ENCODE assay signal across 17 cellular contexts in the genomic region with DNA sequence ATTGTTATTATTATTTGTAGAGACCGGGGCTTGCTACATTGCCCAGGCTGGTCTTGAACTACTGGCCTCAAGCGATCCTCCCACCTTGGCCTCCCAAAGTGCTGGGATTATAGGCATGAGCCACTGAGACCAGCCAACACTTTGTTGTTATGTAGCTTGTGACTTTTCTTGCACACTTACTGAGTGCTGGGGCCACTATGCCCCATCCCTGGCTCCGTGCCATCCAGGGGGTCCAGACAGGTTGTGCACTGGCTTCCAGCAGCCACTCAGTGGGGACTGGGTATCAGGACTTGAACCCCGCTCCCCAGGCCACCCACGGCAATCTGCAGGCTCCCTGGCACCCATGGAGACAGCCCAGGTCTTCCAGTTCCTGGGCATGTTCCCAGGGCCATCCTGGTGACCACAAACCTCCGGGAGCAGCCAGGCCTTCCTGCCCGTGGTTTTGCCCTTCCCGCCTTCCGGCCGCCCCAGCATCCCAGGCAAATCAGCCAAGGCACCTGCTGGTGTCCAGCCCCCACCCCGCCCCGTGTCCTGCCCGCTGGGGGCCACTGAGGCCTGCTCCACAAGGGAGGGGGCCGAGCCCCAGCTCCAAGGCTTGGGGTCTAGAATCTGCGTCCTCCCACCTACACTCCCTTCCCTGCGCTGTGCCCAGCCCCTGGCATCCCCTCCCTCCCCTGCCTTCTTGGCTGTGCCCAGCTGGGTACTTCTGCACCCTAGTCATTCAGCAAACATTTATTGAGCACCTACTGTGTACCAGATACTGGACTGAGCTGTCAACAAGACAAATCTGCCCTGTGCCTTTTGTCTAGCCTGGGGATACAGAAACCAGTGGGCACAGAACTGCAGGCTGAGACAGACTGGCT. TPM values are rescaled to one million over a fixed set of nuclear protein-coding genes. Genes with fewer than 3 reads are reported as not detected.
A peak's percentile ranks its signal among the peaks of the same experiment; 100 is the strongest.
DNase-seq lines count a peak whose midpoint lies in the region; ATAC-seq and TF ChIP-seq lines count a peak whose summit lies in the region.
"Had no signal": no experiment of that assay in that cellular context is flagged by ENCODE, and none has a peak within 500 bp of the region (broad histone marks: within the 10 kb centered on the region; RNA-seq: fewer than 3 reads in every experiment).

No MANE protein-coding gene starts in this region.

- H3K9me3 ChIP-seq in osteoblast (ENCODE audit: low read depth, low read length) = no peaks in the 10 kb centered on the region
- H3K9me3 ChIP-seq: heart right ventricle, vagina had no signal

- no peak overlapping the region for H3K27ac ChIP-seq in osteoblast (ENCODE audit: low read depth, low read length)
- H3K27ac ChIP-seq: GM23248, vagina had no signal

- H3K4me3 ChIP-seq in osteoblast (ENCODE audit: insufficient read depth, low read length) = no peak overlapping the region

- no peaks in the 10 kb centered on the region for H3K36me3 ChIP-seq in osteoblast (ENCODE audit: insufficient read depth, low read length)
- H3K36me3 ChIP-seq: heart right ventricle, vagina had no signal

- peak overlapping the region; percentile 62 to 79 (median 75) for H3K4me3 Mint-ChIP-seq in brain
- H3K4me3 Mint-ChIP-seq in activated T-cell treated with anti-CD3 and anti-CD28 coated beads, Interleukin-2, amount 50 U/mL, for 4 hours = no peak overlapping the region

- no peaks in the 10 kb centered on the region for H3K79me2 ChIP-seq in osteoblast (ENCODE audit: insufficient read depth, low read length)

- peaks cover 31% of the 10 kb centered on the region for H3K27me3 Mint-ChIP-seq in brain
- H3K27me3 Mint-ChIP-seq in activated T-cell treated with anti-CD3 and anti-CD28 coated beads, Interleukin-2, amount 50 U/mL, for 4 hours (ENCODE audit: low read depth) = peaks cover 64% of the 10 kb centered on the region

- H3K4me2 ChIP-seq in osteoblast (ENCODE audit: insufficient read depth, low read length) = no peak overlapping the region

- H3K9me3 Mint-ChIP-seq in brain = peaks cover 0 to 6% (median 0%) of the 10 kb centered on the region in 5 experiments
- H3K9me3 Mint-ChIP-seq in activated T-cell treated with anti-CD3 and anti-CD28 coated beads, Interleukin-2, amount 50 U/mL, for 4 hours = no peaks in the 10 kb centered on the region
- H3K9me3 Mint-ChIP-seq: CD8-positive, alpha-beta memory T cell; naive B cell; stimulated activated effector memory CD8-positive, alpha-beta T cell treated with anti-CD3 and anti-CD28 coated beads, Interleukin-12 subunit alpha, Interleukin-12 subunit beta, amount 100 ng/mL, for 72 hours had no signal

- no peak overlapping the region for H2AFZ ChIP-seq in osteoblast (ENCODE audit: low read length)

- no peaks in the 10 kb centered on the region for H3K4me1 ChIP-seq in osteoblast (ENCODE audit: insufficient read depth, low read length)

- peak overlapping the region in 2 of 5 experiments; percentile 73 to 93 for H3K27ac Mint-ChIP-seq in brain
- H3K27ac Mint-ChIP-seq: CD8-positive, alpha-beta memory T cell; naive B cell; stimulated activated effector memory CD8-positive, alpha-beta T cell treated with anti-CD3 and anti-CD28 coated beads, Interleukin-12 subunit alpha, Interleukin-12 subunit beta, amount 100 ng/mL, for 72 hours had no signal

- H4K20me1 ChIP-seq in osteoblast (ENCODE audit: insufficient read depth, low read length) = no peaks in the 10 kb centered on the region

- peaks cover 53% of the 10 kb centered on the region for H3K27me3 ChIP-seq in osteoblast (ENCODE audit: insufficient read depth, low read length)
- H3K27me3 ChIP-seq: vagina had no signal

- H3K4me1 Mint-ChIP-seq in brain = peaks cover 41% of the 10 kb centered on the region
- peaks cover 7% of the 10 kb centered on the region for H3K4me1 Mint-ChIP-seq in activated T-cell treated with anti-CD3 and anti-CD28 coated beads, Interleukin-2, amount 50 U/mL, for 4 hours (ENCODE audit: low read depth)

- H3K36me3 Mint-ChIP-seq in brain = no peaks in the 10 kb centered on the region
- H3K36me3 Mint-ChIP-seq in activated T-cell treated with anti-CD3 and anti-CD28 coated beads, Interleukin-2, amount 50 U/mL, for 4 hours (ENCODE audit: insufficient read depth) = no peaks in the 10 kb centered on the region
- H3K36me3 Mint-ChIP-seq: CD8-positive, alpha-beta memory T cell had no signal

- no peak for ATAC-seq in activated T-cell treated with anti-CD3 and anti-CD28 coated beads, Interleukin-2, amount 50 U/mL, for 4 hours
- ATAC-seq: stimulated activated effector memory CD8-positive, alpha-beta T cell treated with anti-CD3 and anti-CD28 coated beads, Interleukin-12 subunit alpha, Interleukin-12 subunit beta, amount 100 ng/mL, for 72 hours had no signal

- TF ChIP-seq CTCF in brain (conservative IDR thresholded peaks at IDR 0.05) (no peak), osteoblast (IDR thresholded peaks at IDR 0.05; ENCODE audit: extremely low read depth, low read depth, low read length) (no peak)

- DNase-seq in Daoy (ENCODE audit: low read depth) (peak; percentile 73), LHCN-M2 (ENCODE audit: low read depth) (peak; percentile 72), osteoblast (ENCODE audit: insufficient read length, low spot score, missing footprints) (peak; percentile 86), cerebellar nuclear complex (lab: John Stamatoyannopoulos, UW) (no peak)
- no peak for DNase-seq in activated T-cell treated with anti-CD3 and anti-CD28 coated beads, Interleukin-2, amount 50 U/mL, for 4 hours
- DNase-seq in activated naive CD4-positive, alpha-beta T cell (lab: John Stamatoyannopoulos, UW) = no peak
- DNase-seq: CD8-positive, alpha-beta memory T cell; heart right ventricle; left colon; naive B cell; NCI-H748 treated with DMSO at 0.1 percent for 48 hours had no signal

RNA-seq across cellular contexts. Expression of a gene that starts 23.7 kb away (rescaled TPM):
- total RNA-seq in Daoy (2014; rRNA removed; shearing (Covaris generic)) = 2.3 and 3.2 TPM in 2 replicates
- total RNA-seq in LHCN-M2 (2014; rRNA removed) (9.7 and 30.7 TPM in 2 replicates), osteoblast (0.29 and 0.36 TPM in 2 replicates)
- polyA plus RNA-seq in LHCN-M2 (2012) = 0.69 TPM
- 39.1 TPM for polyA plus RNA-seq in brain (ENCODE audit: insufficient read depth, low read depth, low replicate concordance)
- under 1 TPM; 0.08 to 0.18 (median 0.14) TPM for total RNA-seq in activated T-cell treated with anti-CD3 and anti-CD28 coated beads, Interleukin-2, amount 50 U/mL, for 4 hours
- total RNA-seq: activated CD8-positive, alpha-beta memory T cell treated with anti-CD3 and anti-CD28 coated beads for 36 hours; epithelial cell of proximal tubule; GM23248 had no signal
- polyA plus RNA-seq: CD8-positive, alpha-beta memory T cell; GM23248 had no signal

RNA-seq across cellular contexts. Expression of a gene that starts 43.4 kb away (rescaled TPM):
- total RNA-seq in Daoy (2014; rRNA removed; shearing (Covaris generic)) = 0.03 and 0.69 TPM in 2 replicates
- total RNA-seq in LHCN-M2 (2014; rRNA removed) = 0.13 TPM in 1 of 2 replicates, not detected in the other
- polyA plus RNA-seq in LHCN-M2 (2012) = not detected
- polyA plus RNA-seq in brain (ENCODE audit: insufficient read depth, low read depth, low replicate concordance) = 0.14 TPM
- total RNA-seq in osteoblast = not detected in 2 replicates
- under 1 TPM; 0.08 to 0.24 (median 0.15) TPM for total RNA-seq in activated T-cell treated with anti-CD3 and anti-CD28 coated beads, Interleukin-2, amount 50 U/mL, for 4 hours
- total RNA-seq: CD8-positive, alpha-beta memory T cell; GM23248 had no signal
- polyA plus RNA-seq: GM23248 had no signal

RNA-seq across cellular contexts. Expression of a gene that starts 48.2 kb away (rescaled TPM):
- 0.15 and 1.3 TPM in 2 replicates for total RNA-seq in Daoy (2014; rRNA removed; shearing (Covaris generic))
- 0.06 TPM in 1 of 2 replicates, not detected in the other for total RNA-seq in LHCN-M2 (2014; rRNA removed)
- polyA plus RNA-seq in LHCN-M2 (2012) = not detected
- polyA plus RNA-seq in brain (ENCODE audit: insufficient read depth, low read depth, low replicate concordance) = 1.5 TPM
- total RNA-seq in osteoblast = 0.36 TPM in 1 of 2 replicates, not detected in the other
- total RNA-seq in activated T-cell treated with anti-CD3 and anti-CD28 coated beads, Interleukin-2, amount 50 U/mL, for 4 hours = under 1 TPM in 1 of 3 donors, not detected in 2; 0.10 TPM
- total RNA-seq: activated CD8-positive, alpha-beta memory T cell treated with anti-CD3 and anti-CD28 coated beads for 36 hours; CD8-positive, alpha-beta memory T cell; GM23248 had no signal
- polyA plus RNA-seq: GM23248 had no signal

RNA-seq across cellular contexts. Expression of a gene that starts 56.1 kb away (rescaled TPM):
- 6.5 and 6.8 TPM in 2 replicates for total RNA-seq in Daoy (2014; rRNA removed; shearing (Covaris generic))
- total RNA-seq in LHCN-M2 (2014; rRNA removed) = 9.2 and 11.4 TPM in 2 replicates
- 7.7 TPM for polyA plus RNA-seq in LHCN-M2 (2012)
- polyA plus RNA-seq in brain (ENCODE audit: insufficient read depth, low read depth, low replicate concordance) = 38.6 TPM
- 1.8 TPM in 2 replicates for total RNA-seq in osteoblast
- 1 to 10 TPM; 3.2 to 4.0 (median 3.9) TPM for total RNA-seq in activated T-cell treated with anti-CD3 and anti-CD28 coated beads, Interleukin-2, amount 50 U/mL, for 4 hours

Comparison
In these comparisons a context has a peak if more than half of its experiments do, and no peak if none do; other contexts are left out.
1. DNase-seq: peak in Daoy (single experiment), LHCN-M2 (single experiment) and osteoblast (single experiment); none in activated T-cell treated with anti-CD3 and anti-CD28 coated beads, Interleukin-2, amount 50 U/mL, for 4 hours (single experiment), activated naive CD4-positive, alpha-beta T cell (0 of 4) and cerebellar nuclear complex (0 of 2).